7 cellular contexts compared by ENCODE assay signal in genomic region chr21:43727571-43728466, GRCh38. TPM values are rescaled to one million over a fixed set of nuclear protein-coding genes. Genes with fewer than 3 reads are reported as not detected.
DNase-seq lines count a peak whose midpoint lies in the region; ATAC-seq, FAIRE-seq and TF ChIP-seq lines count a peak whose summit lies in the region.

No MANE protein-coding gene starts in this region.

- no peak for TF ChIP-seq POLR2A in stomach (IDR thresholded peaks at IDR 0.05)

- peak; percentile 18 for ATAC-seq in GM19452 (IDR thresholded peaks at IDR 0.05; ENCODE audit: unreplicated experiment)

- H3K36me3 ChIP-seq in Loucy (ENCODE audit: insufficient read depth, low read length) (no peaks in the 10 kb centered on the region; the same call in 1 of the 2 replicates), ascending aorta (peaks cover 0 to 10% of the 10 kb centered on the region in 2 donors), keratinocyte (ENCODE audit: control insufficient read depth in 2 of 2, extremely low read depth in 1 of 2, insufficient read depth in 2 of 2, low read length in 2 of 2) (peaks cover 15 to 26% of the 10 kb centered on the region in 2 experiments), stomach (peaks cover 9 to 13% (median 11%) of the 10 kb centered on the region in 4 donors), MM.1S (replicated peaks; ENCODE audit: insufficient read depth, low read length) (peaks cover 15% of the 10 kb centered on the region)

- H3K4me3 ChIP-seq in Loucy (ENCODE audit: low read length, poor library complexity, severe bottlenecking) = peak overlapping the region; percentile 57
- H3K4me3 ChIP-seq in ascending aorta = peak overlapping the region; percentile 57 to 70
- H3K4me3 ChIP-seq in keratinocyte (ENCODE audit: control insufficient read depth in 2 of 3, extremely low read depth in 1 of 3, insufficient read depth in 2 of 3, low read depth in 1 of 3, low read length in 3 of 3) = peak overlapping the region in 2 of 3 experiments; percentile 49 to 66
- H3K4me3 ChIP-seq in stomach = peak overlapping the region; percentile 43 to 50 (median 46)
- H3K4me3 ChIP-seq in MM.1S (ENCODE audit: low read length) = no peak overlapping the region

- H3K27me3 ChIP-seq in Loucy (ENCODE audit: insufficient read depth, low read length, poor library complexity, severe bottlenecking) (no peaks in the 10 kb centered on the region), ascending aorta (no peaks in the 10 kb centered on the region), keratinocyte (ENCODE audit: control insufficient read depth, extremely low read depth, insufficient read depth, low read length) (no peaks in the 10 kb centered on the region), stomach (no peaks in the 10 kb centered on the region), MM.1S (replicated peaks; ENCODE audit: insufficient read depth, low read length) (no peaks in the 10 kb centered on the region)

- H3F3A ChIP-seq in Loucy (ENCODE audit: low read depth) (peaks cover 5% of the 10 kb centered on the region; the same call in 1 of the 2 replicates), MM.1S (ENCODE audit: insufficient read depth, low read length) (0 out of 2 replicates have a peak, but pooled peaks cover 5% of the 10 kb centered on the region)

- TF ChIP-seq EP300 in stomach (IDR thresholded peaks at IDR 0.05) = no peak

- peaks cover 15% of the 10 kb centered on the region for H4K20me1 ChIP-seq in Loucy (ENCODE audit: insufficient read depth, low read length, poor library complexity, severe bottlenecking)
- no peaks in the 10 kb centered on the region for H4K20me1 ChIP-seq in keratinocyte (ENCODE audit: control insufficient read depth, extremely low read depth, insufficient read depth, low read length)
- H4K20me1 ChIP-seq in MM.1S (ENCODE audit: insufficient read depth, low read length) = peaks cover 67% of the 10 kb centered on the region

- intact Hi-C loops in ascending aorta (cut with DNase I) (loop anchor here (1.0 to 10.0 kb wide), 4 partner anchors 30 to 1963 kb away; partner anchors contain the start of genes AGPAT3, CSTB and RIPK4), stomach (cut with DNase I; ENCODE audit: low total_unique reads) (no loop called here)

- H3K4me1 ChIP-seq in Loucy (ENCODE audit: insufficient read depth, low read length, poor library complexity, severe bottlenecking) (peaks cover 24% of the 10 kb centered on the region), ascending aorta (peaks cover 23 to 50% of the 10 kb centered on the region in 2 donors), keratinocyte (ENCODE audit: control insufficient read depth, extremely low read depth, insufficient read depth, low read length) (peaks cover 38% of the 10 kb centered on the region), stomach (peaks cover 47 to 93% (median 70%) of the 10 kb centered on the region in 4 donors), MM.1S (ENCODE audit: low read length) (no peaks in the 10 kb centered on the region)

- H3K9ac ChIP-seq in Loucy (ENCODE audit: low read depth, low read length, poor library complexity, severe bottlenecking) = peak overlapping the region; percentile 60
- H3K9ac ChIP-seq in keratinocyte (ENCODE audit: control insufficient read depth, extremely low read depth, insufficient read depth, low read length) = peak overlapping the region; percentile 75
- H3K9ac ChIP-seq in MM.1S (ENCODE audit: low read length) = no peak overlapping the region

- H2AFZ ChIP-seq in Loucy (ENCODE audit: low read length) = 0 out of 2 replicates have a peak overlapping the region, but pooled peaks have one; percentile 11
- H2AFZ ChIP-seq in keratinocyte (ENCODE audit: control insufficient read depth, low read length) = no peak overlapping the region
- H2AFZ ChIP-seq in MM.1S (ENCODE audit: low read length) = no peak overlapping the region

- peaks cover 9% of the 10 kb centered on the region for H3K9me1 ChIP-seq in keratinocyte (ENCODE audit: control insufficient read depth, extremely low read depth, insufficient read depth, low read length)

- DNase-seq in ascending aorta (ENCODE audit: low spot score in 2 of 2) = peak in 1 of 2 donors; percentile 71
- DNase-seq in keratinocyte (ENCODE audit: low read depth, low spot score) = no peak
- peak; percentile 70 for DNase-seq in stomach
- no peak for DNase-seq in 8988T
- DNase-seq in MM.1S = no peak

- peak overlapping the region; percentile 90 to 91 for H3K27ac ChIP-seq in ascending aorta
- peak overlapping the region; percentile 88 for H3K27ac ChIP-seq in keratinocyte (ENCODE audit: control insufficient read depth, insufficient read depth, low read length)
- peak overlapping the region; percentile 63 to 90 (median 87) for H3K27ac ChIP-seq in stomach
- no peak overlapping the region for H3K27ac ChIP-seq in MM.1S (ENCODE audit: low read length)

- no peaks in the 10 kb centered on the region for H3K9me3 ChIP-seq in Loucy (ENCODE audit: insufficient read depth, low read depth, low read length)
- H3K9me3 ChIP-seq in ascending aorta = no peaks in the 10 kb centered on the region
- no peaks in the 10 kb centered on the region for H3K9me3 ChIP-seq in keratinocyte (ENCODE audit: control insufficient read depth, low read depth, low read length)
- no peaks in the 10 kb centered on the region for H3K9me3 ChIP-seq in stomach
- H3K9me3 ChIP-seq in MM.1S (replicated peaks; ENCODE audit: insufficient read depth, low read length) = no peaks in the 10 kb centered on the region

- WGBS in stomach, 5 donors = 21 to 36% (median 33%) methylated on average over 12 to 17 of the region's 17 CpGs

- dilution Hi-C loops in keratinocyte (cut with MboI; ENCODE audit: extremely low pct_ligation_motif_present, low sequenced_read_pairs) = no loop called here

- H3K79me2 ChIP-seq in Loucy (ENCODE audit: insufficient read depth, low read length) (peaks cover 66% of the 10 kb centered on the region), keratinocyte (ENCODE audit: control insufficient read depth, insufficient read depth, low read length) (peaks cover 76% of the 10 kb centered on the region), MM.1S (ENCODE audit: low read length) (peaks cover 100% of the 10 kb centered on the region)

- H3K9me2 ChIP-seq in Loucy (replicated peaks; ENCODE audit: low read depth, low read length) = no peaks in the 10 kb centered on the region
- no peaks in the 10 kb centered on the region for H3K9me2 ChIP-seq in MM.1S (replicated peaks; ENCODE audit: insufficient read depth, low read length)

- H3K4me2 ChIP-seq in Loucy (ENCODE audit: low read depth, low read length, poor library complexity, severe bottlenecking) (peak overlapping the region; percentile 78), keratinocyte (ENCODE audit: control insufficient read depth, extremely low read depth, insufficient read depth, low read depth, low read length) (peak overlapping the region; percentile 74), MM.1S (ENCODE audit: low read depth, low read length) (no peak overlapping the region)

- TF ChIP-seq CTCF in Loucy (conservative IDR thresholded peaks at IDR 0.05; ENCODE audit: low read length) (peak; percentile 42; the same call in 1 of the 2 replicates), ascending aorta (IDR thresholded peaks at IDR 0.05) (no peak), keratinocyte (optimal IDR thresholded peaks at IDR 0.05 in 1 of 3, IDR thresholded peaks at IDR 0.05 in 1 of 3, conservative IDR thresholded peaks at IDR 0.05 in 1 of 3; ENCODE audit: extremely low read depth in 1 of 3, insufficient read depth in 2 of 3, low read length in 3 of 3) (peak in 2 of 3 experiments; percentile 9 to 28), stomach (IDR thresholded peaks at IDR 0.05) (no peak), MM.1S (IDR thresholded peaks at IDR 0.05; ENCODE audit: low read length) (no peak)

- FAIRE-seq in keratinocyte (lab: Jason Lieb, UNC) = no peak

RNA-seq across cellular contexts. Expression of gene PDXK, which starts 8.9 kb away (rescaled TPM):
- total RNA-seq in ascending aorta = 102 TPM
- 144 to 211 TPM (median 154 TPM) in 3 replicates for polyA plus RNA-seq in keratinocyte
- polyA plus RNA-seq in keratinocyte (2011; ENCODE audit: low read depth) = 104 TPM
- 101 and 129 TPM in 2 replicates for polyA plus RNA-seq in keratinocyte (2011; cell fraction: cytosol; rRNA removed)
- 140 and 148 TPM in 2 replicates for polyA plus RNA-seq in keratinocyte (2011; cell fraction: nucleus; rRNA removed)
- 111 and 154 TPM in 2 replicates for polyA plus RNA-seq in keratinocyte (2012; ENCODE audit: low replicate concordance)
- polyA minus RNA-seq in keratinocyte = 198 to 322 TPM (median 204 TPM) in 3 replicates
- 58.1 TPM for polyA minus RNA-seq in keratinocyte (2011; cell fraction: cytosol; rRNA and poly(A)+ RNA removed)
- polyA minus RNA-seq in keratinocyte (2011; cell fraction: nucleus; rRNA and poly(A)+ RNA removed) = 49.2 and 82.9 TPM in 2 replicates
- total RNA-seq in stomach = 100 to 1,000 TPM in 1 of 5 donors, 10 to 100 TPM in 4; 41.9 to 139 (median 57.5) TPM
- 10 to 100 TPM; 36.7 to 53.1 (median 51.5) TPM for polyA plus RNA-seq in stomach

RNA-seq across cellular contexts. Expression of gene CSTB, which starts 48.3 kb away (rescaled TPM):
- total RNA-seq in ascending aorta (8.7 TPM), stomach (10 to 100 TPM in 3 of 5 donors, 1 to 10 TPM in 1, under 1 TPM in 1; 0.58 to 36.4 (median 13.0) TPM)
- polyA plus RNA-seq in keratinocyte (126 to 167 TPM (median 152 TPM) in 3 replicates), stomach (100 to 1,000 TPM in 1 of 3 donors, 10 to 100 TPM in 2; 82.5 to 403 (median 97.0) TPM)
- polyA plus RNA-seq in keratinocyte (2011; ENCODE audit: low read depth) = 168 TPM
- polyA plus RNA-seq in keratinocyte (2011; cell fraction: cytosol; rRNA removed) = 208 and 215 TPM in 2 replicates
- 66.9 and 73.9 TPM in 2 replicates for polyA plus RNA-seq in keratinocyte (2011; cell fraction: nucleus; rRNA removed)
- polyA plus RNA-seq in keratinocyte (2012; ENCODE audit: low replicate concordance) = 168 and 493 TPM in 2 replicates
- 34.1 to 136 TPM (median 81.0 TPM) in 3 replicates for polyA minus RNA-seq in keratinocyte
- polyA minus RNA-seq in keratinocyte (2011; cell fraction: cytosol; rRNA and poly(A)+ RNA removed) = 68.9 TPM
- 14.6 and 18.0 TPM in 2 replicates for polyA minus RNA-seq in keratinocyte (2011; cell fraction: nucleus; rRNA and poly(A)+ RNA removed)

Comparison
In these comparisons a context has a peak if more than half of its experiments do, and no peak if none do; other contexts are left out.
1. CTCF ChIP-seq: peak in Loucy (single experiment) and keratinocyte (2 of 3); none in ascending aorta (0 of 3), stomach (0 of 7) and MM.1S (single experiment).